2 cellular contexts compared by ENCODE assay signal in the genomic region with DNA sequence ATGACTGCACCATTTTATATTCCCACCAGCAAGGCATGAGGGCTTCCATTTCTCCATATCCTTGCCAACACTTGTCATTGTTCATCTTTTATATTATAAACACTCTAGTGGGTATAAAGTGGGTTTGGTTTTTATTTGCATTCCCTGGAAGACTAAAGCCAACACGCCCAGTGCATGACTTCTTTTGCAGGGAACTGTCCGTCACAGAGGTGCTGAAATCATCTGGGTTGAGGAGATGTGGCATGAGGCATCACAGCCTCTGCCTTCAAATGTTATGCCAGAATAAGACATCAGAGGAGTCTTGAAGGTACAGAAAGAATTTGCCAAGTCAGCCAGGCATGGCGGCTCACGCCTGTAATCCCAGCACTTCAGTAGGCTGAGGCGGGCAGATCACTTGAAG.
A peak's percentile ranks its signal among the peaks of the same experiment; 100 is the strongest.
TF ChIP-seq lines count a peak whose summit lies in the region.

No MANE protein-coding gene starts in this region.

TF ChIP-seq in HepG2, 621 proteins besides CTCF, POLR2A, EP300 and RAD21 (continues in another document):
- TF ChIP-seq ATF4 (CRISPR knock-in tag; IDR thresholded peaks at IDR 0.05), result no peak
- TF ChIP-seq IRF2 (CRISPR knock-in tag; IDR thresholded peaks at IDR 0.05), result no peak
- no peak for TF ChIP-seq ZNF138 (CRISPR knock-in tag; IDR thresholded peaks at IDR 0.05; ENCODE audit: low read depth)
- TF ChIP-seq, protein P1, sequence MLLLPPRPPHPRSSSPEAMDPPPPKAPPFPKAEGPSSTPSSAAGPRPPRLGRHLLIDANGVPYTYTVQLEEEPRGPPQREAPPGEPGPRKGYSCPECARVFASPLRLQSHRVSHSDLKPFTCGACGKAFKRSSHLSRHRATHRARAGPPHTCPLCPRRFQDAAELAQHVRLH (CRISPR knock-in tag; IDR thresholded peaks at IDR 0.05; ENCODE audit: borderline replicate concordance, low read depth), result no peak
- no peak for TF ChIP-seq ZNF775 (CRISPR knock-in tag; IDR thresholded peaks at IDR 0.05; ENCODE audit: borderline replicate concordance)
- TF ChIP-seq ZFP37 (CRISPR knock-in tag; IDR thresholded peaks at IDR 0.05; ENCODE audit: borderline replicate concordance), result no peak
- TF ChIP-seq MNT (IDR thresholded peaks at IDR 0.05), result no peak
- no peak for TF ChIP-seq ZSCAN30 (CRISPR knock-in tag; IDR thresholded peaks at IDR 0.05)
- no peak for TF ChIP-seq ZNF335 (CRISPR knock-in tag; IDR thresholded peaks at IDR 0.05)
- peak; percentile 44; the same call in 1 of the 2 replicates for TF ChIP-seq ZNF766 (CRISPR knock-in tag; IDR thresholded peaks at IDR 0.05; ENCODE audit: borderline replicate concordance)
- TF ChIP-seq, protein P2, sequence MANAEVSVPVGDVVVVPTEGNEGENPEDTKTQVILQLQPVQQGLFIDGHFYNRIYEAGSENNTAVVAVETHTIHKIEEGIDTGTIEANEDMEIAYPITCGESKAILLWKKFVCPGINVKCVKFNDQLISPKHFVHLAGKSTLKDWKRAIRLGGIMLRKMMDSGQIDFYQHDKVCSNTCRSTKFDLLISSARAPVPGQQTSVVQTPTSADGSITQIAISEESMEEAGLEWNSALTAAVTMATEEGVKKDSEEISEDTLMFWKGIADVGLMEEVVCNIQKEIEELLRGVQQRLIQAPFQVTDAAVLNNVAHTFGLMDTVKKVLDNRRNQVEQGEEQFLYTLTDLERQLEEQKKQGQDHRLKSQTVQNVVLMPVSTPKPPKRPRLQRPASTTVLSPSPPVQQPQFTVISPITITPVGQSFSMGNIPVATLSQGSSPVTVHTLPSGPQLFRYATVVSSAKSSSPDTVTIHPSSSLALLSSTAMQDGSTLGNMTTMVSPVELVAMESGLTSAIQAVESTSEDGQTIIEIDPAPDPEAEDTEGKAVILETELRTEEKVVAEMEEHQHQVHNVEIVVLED (CRISPR knock-in tag; IDR thresholded peaks at IDR 0.05; ENCODE audit: borderline replicate concordance), result no peak
- TF ChIP-seq ZBED4 (CRISPR knock-in tag; IDR thresholded peaks at IDR 0.05; ENCODE audit: borderline replicate concordance), result 0 out of 2 replicates have a peak, but pooled peaks have one; percentile 30
- no peak for TF ChIP-seq ZNF207 (IDR thresholded peaks at IDR 0.05; ENCODE audit: borderline replicate concordance)

TF ChIP-seq in PFSK-1, 5 proteins besides CTCF, POLR2A, EP300 and RAD21:
- TF ChIP-seq POLR2AphosphoS5 (IDR thresholded peaks at IDR 0.05; ENCODE audit: low read depth, low read length) (no peak), TAF1 (IDR thresholded peaks at IDR 0.05; ENCODE audit: borderline replicate concordance, insufficient read depth, low read length) (no peak), FOXP2 (optimal IDR thresholded peaks at IDR 0.05; ENCODE audit: borderline replicate concordance, extremely low read depth, extremely low read length, insufficient read depth) (no peak), SIN3A (IDR thresholded peaks at IDR 0.05; ENCODE audit: borderline replicate concordance, insufficient read depth, low read length) (no peak)
- TF ChIP-seq, protein P3, sequence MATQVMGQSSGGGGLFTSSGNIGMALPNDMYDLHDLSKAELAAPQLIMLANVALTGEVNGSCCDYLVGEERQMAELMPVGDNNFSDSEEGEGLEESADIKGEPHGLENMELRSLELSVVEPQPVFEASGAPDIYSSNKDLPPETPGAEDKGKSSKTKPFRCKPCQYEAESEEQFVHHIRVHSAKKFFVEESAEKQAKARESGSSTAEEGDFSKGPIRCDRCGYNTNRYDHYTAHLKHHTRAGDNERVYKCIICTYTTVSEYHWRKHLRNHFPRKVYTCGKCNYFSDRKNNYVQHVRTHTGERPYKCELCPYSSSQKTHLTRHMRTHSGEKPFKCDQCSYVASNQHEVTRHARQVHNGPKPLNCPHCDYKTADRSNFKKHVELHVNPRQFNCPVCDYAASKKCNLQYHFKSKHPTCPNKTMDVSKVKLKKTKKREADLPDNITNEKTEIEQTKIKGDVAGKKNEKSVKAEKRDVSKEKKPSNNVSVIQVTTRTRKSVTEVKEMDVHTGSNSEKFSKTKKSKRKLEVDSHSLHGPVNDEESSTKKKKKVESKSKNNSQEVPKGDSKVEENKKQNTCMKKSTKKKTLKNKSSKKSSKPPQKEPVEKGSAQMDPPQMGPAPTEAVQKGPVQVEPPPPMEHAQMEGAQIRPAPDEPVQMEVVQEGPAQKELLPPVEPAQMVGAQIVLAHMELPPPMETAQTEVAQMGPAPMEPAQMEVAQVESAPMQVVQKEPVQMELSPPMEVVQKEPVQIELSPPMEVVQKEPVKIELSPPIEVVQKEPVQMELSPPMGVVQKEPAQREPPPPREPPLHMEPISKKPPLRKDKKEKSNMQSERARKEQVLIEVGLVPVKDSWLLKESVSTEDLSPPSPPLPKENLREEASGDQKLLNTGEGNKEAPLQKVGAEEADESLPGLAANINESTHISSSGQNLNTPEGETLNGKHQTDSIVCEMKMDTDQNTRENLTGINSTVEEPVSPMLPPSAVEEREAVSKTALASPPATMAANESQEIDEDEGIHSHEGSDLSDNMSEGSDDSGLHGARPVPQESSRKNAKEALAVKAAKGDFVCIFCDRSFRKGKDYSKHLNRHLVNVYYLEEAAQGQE (IDR thresholded peaks at IDR 0.05; ENCODE audit: insufficient read depth in 1 of 2, low read depth in 2 of 2, low read length in 2 of 2), result peak; percentile 78 to 94
